Comparison of ENCODE assay signal across 29 cellular contexts in the genomic region with DNA sequence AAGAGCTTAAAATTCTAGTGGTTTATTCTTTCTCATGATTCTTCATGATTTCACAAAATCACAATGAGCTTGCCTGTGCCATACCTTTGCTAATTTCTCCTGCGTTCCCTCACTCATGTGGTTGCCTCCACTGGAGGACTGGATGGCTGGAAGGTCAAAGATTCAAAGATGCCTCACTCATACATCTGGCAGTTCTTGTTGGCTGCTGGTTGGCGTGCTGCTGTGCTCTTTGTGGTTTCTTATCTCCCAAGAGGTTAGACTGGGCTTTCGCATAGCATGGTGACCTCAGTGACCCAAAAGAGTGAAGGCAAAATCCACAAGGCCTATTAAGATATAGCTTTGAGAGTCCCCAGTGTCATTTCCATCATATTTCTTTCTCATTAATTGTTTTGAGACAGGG.
DNase-seq lines count a peak whose midpoint lies in the region; ATAC-seq and TF ChIP-seq lines count a peak whose summit lies in the region.
"Had no signal": no experiment of that assay in that cellular context is flagged by ENCODE, and none has a peak within 500 bp of the region (broad histone marks: within the 10 kb centered on the region; RNA-seq: fewer than 3 reads in every experiment).

No MANE protein-coding gene starts in this region.

- CTCF ChIA-PET in MCF 10A (lab: Yijun Ruan, JAX) = interaction anchor here (0.6 kb wide), 1 partner anchor 1881 kb away, joined by 4 read pairs; no protein-coding TSS in a partner anchor
- CTCF ChIA-PET in CD8-positive, alpha-beta memory T cell (lab: Charles Lee) = no interaction called here

- no peak overlapping the region for H3K4me3 Mint-ChIP-seq in MCF 10A (ENCODE audit: unreplicated experiment)
- no peak overlapping the region for H3K4me3 Mint-ChIP-seq in CD8-positive, alpha-beta memory T cell
- H3K4me3 Mint-ChIP-seq in natural killer cell treated with Interleukin-12 subunit alpha and Interleukin-12 subunit beta and Interleukin-15 and Interleukin-18, amount 100 ng/mL, for 72 hours = no peak overlapping the region
- H3K4me3 Mint-ChIP-seq: activated CD8-positive, alpha-beta T cell treated with anti-CD3 and anti-CD28 coated beads, Interleukin-2, amount 10 ng/mL, durations not matched to agents 7 days and 5 days; activated naive CD4-positive, alpha-beta T cell treated with anti-CD3 and anti-CD28 coated beads for 36 hours; GM23338; neural progenitor cell had no signal

- in situ Hi-C loops in astrocyte of the cerebellum (cut with HindIII; ENCODE audit: low sequenced_read_pairs) = no loop called here

- no TSS peak for BruUV-seq in MCF 10A (replicated peaks; lab: Mats Ljungman, UMichigan)

- intact Hi-C loops in MCF 10A (cut with micrococcal nuclease) = no loop called here

- H3K36me3 Mint-ChIP-seq in MCF 10A (ENCODE audit: insufficient read depth, unreplicated experiment) = no peaks in the 10 kb centered on the region
- peaks cover 0 to 2% (median 0%) of the 10 kb centered on the region in 3 donors for H3K36me3 Mint-ChIP-seq in CD8-positive, alpha-beta memory T cell
- no peaks in the 10 kb centered on the region for H3K36me3 Mint-ChIP-seq in natural killer cell treated with Interleukin-12 subunit alpha and Interleukin-12 subunit beta and Interleukin-15 and Interleukin-18, amount 100 ng/mL, for 72 hours
- H3K36me3 Mint-ChIP-seq: neural progenitor cell had no signal

- H3K9me3 ChIP-seq in CD8-positive, alpha-beta memory T cell (ENCODE audit: low read length) = no peaks in the 10 kb centered on the region
- H3K9me3 ChIP-seq: BE2C, testis had no signal

- H3K27ac Mint-ChIP-seq in MCF 10A (ENCODE audit: low read depth, unreplicated experiment) = no peak overlapping the region
- no peak overlapping the region for H3K27ac Mint-ChIP-seq in CD8-positive, alpha-beta memory T cell
- no peak overlapping the region for H3K27ac Mint-ChIP-seq in natural killer cell treated with Interleukin-12 subunit alpha and Interleukin-12 subunit beta and Interleukin-15 and Interleukin-18, amount 100 ng/mL, for 72 hours
- H3K27ac Mint-ChIP-seq: activated CD8-positive, alpha-beta T cell treated with anti-CD3 and anti-CD28 coated beads, Interleukin-2, amount 10 ng/mL, durations not matched to agents 7 days and 5 days; activated naive CD4-positive, alpha-beta T cell treated with anti-CD3 and anti-CD28 coated beads for 36 hours; GM23338; neural progenitor cell had no signal

- POLR2A ChIA-PET in MCF 10A (lab: Yijun Ruan, JAX) = no interaction called here
- POLR2A ChIA-PET in CD8-positive, alpha-beta memory T cell (lab: Charles Lee) = no interaction called here

- H3K27ac ChIP-seq in CD8-positive, alpha-beta memory T cell (ENCODE audit: low read depth, low read length) = no peak overlapping the region
- H3K27ac ChIP-seq: epithelial cell of prostate, heart left ventricle, neural progenitor cell, parathyroid adenoma, testis had no signal

- H3K4me3 ChIP-seq in NB4 (ENCODE audit: low read depth, low read length) (no peak overlapping the region), astrocyte of the cerebellum (ENCODE audit: low read depth, low read length) (no peak overlapping the region), fibroblast of pulmonary artery (replicated peaks; ENCODE audit: low read depth, low read length) (no peak overlapping the region)
- H3K4me3 ChIP-seq in CD8-positive, alpha-beta memory T cell (ENCODE audit: low read length) = no peak overlapping the region
- H3K4me3 ChIP-seq: GM23338, heart left ventricle, neural progenitor cell, testis had no signal

- TF ChIP-seq CTCF in NB4 (IDR thresholded peaks at IDR 0.05; ENCODE audit: low read depth, low read length) = no peak
- TF ChIP-seq CTCF in astrocyte of the cerebellum (IDR thresholded peaks at IDR 0.05; ENCODE audit: low read depth, low read length, missing control alignments) = no peak
- no peak for TF ChIP-seq CTCF in fibroblast of pulmonary artery (IDR thresholded peaks at IDR 0.05; ENCODE audit: low read length, missing control alignments)
- no peak for TF ChIP-seq CTCF in MCF 10A (IDR thresholded peaks at IDR 0.05; ENCODE audit: unreplicated experiment)

- no peaks in the 10 kb centered on the region for H3K4me1 ChIP-seq in CD8-positive, alpha-beta memory T cell (ENCODE audit: insufficient read depth, low read length)
- H3K4me1 ChIP-seq: neural progenitor cell, parathyroid adenoma, testis had no signal

- H3K9me3 Mint-ChIP-seq in MCF 10A (ENCODE audit: unreplicated experiment) = peaks cover 26% of the 10 kb centered on the region
- peaks cover 5 to 11% (median 8%) of the 10 kb centered on the region in 5 donors for H3K9me3 Mint-ChIP-seq in CD8-positive, alpha-beta memory T cell
- peaks cover 6% of the 10 kb centered on the region for H3K9me3 Mint-ChIP-seq in natural killer cell treated with Interleukin-12 subunit alpha and Interleukin-12 subunit beta and Interleukin-15 and Interleukin-18, amount 100 ng/mL, for 72 hours
- H3K9me3 Mint-ChIP-seq: activated naive CD4-positive, alpha-beta T cell treated with anti-CD3 and anti-CD28 coated beads for 36 hours; neural progenitor cell had no signal

- no peak for TF ChIP-seq POLR2A in NB4 (IDR thresholded peaks at IDR 0.05; ENCODE audit: extremely low read depth, insufficient read length)

- no peaks in the 10 kb centered on the region for H3K4me1 Mint-ChIP-seq in MCF 10A (ENCODE audit: insufficient read depth, unreplicated experiment)
- no peaks in the 10 kb centered on the region for H3K4me1 Mint-ChIP-seq in CD8-positive, alpha-beta memory T cell
- no peaks in the 10 kb centered on the region for H3K4me1 Mint-ChIP-seq in natural killer cell treated with Interleukin-12 subunit alpha and Interleukin-12 subunit beta and Interleukin-15 and Interleukin-18, amount 100 ng/mL, for 72 hours (ENCODE audit: low read depth in 2 of 2)
- H3K4me1 Mint-ChIP-seq: GM23338, neural progenitor cell had no signal

- DNase-seq in AG20443 (ENCODE audit: low spot score) (peak; percentile 28), NB4 (ENCODE audit: low read depth) (peak; percentile 18), astrocyte of the cerebellum (ENCODE audit: low read depth) (peak; percentile 11), fibroblast of pulmonary artery (ENCODE audit: low read depth) (peak; percentile 29), MCF 10A (ENCODE audit: unreplicated experiment) (no peak)
- DNase-seq in stimulated activated CD8-positive, alpha-beta memory T cell treated with anti-CD3 and anti-CD28 coated beads, Interleukin-4, amount 100 ng/mL, for 48 hours = no peak
- DNase-seq in CD8-positive, alpha-beta memory T cell = no peak
- DNase-seq in natural killer cell treated with Interleukin-12 subunit alpha and Interleukin-12 subunit beta and Interleukin-15 and Interleukin-18, amount 100 ng/mL, for 72 hours (ENCODE audit: low spot score) = no peak
- DNase-seq: activated CD4-positive, alpha-beta T cell treated with anti-CD3 and anti-CD28 coated beads for 4 hours; activated CD8-positive, alpha-beta T cell treated with anti-CD3 and anti-CD28 coated beads, Interleukin-2, amount 10 ng/mL, durations not matched to agents 7 days and 5 days; activated naive CD4-positive, alpha-beta T cell treated with anti-CD3 and anti-CD28 coated beads for 36 hours; BE2C; foreskin melanocyte; heart left ventricle; KBM-7; left ventricle myocardium superior; mesendoderm; NCI-H1417; NCI-H2081; NCI-H526; NK-92 treated with Interleukin-12 subunit alpha and Interleukin-12 subunit beta, amount 100 ng/mL, for 24 hours; retina; small intestine; stimulated activated naive CD4-positive, alpha-beta T cell treated with Interleukin-2 at 50 U/mL for 16 hours; testis had no signal

- no peak for ATAC-seq in natural killer cell treated with Interleukin-12 subunit alpha and Interleukin-12 subunit beta and Interleukin-15 and Interleukin-18, amount 100 ng/mL, for 72 hours
- ATAC-seq: activated CD8-positive, alpha-beta T cell treated with anti-CD3 and anti-CD28 coated beads, Interleukin-2, amount 10 ng/mL, durations not matched to agents 7 days and 5 days; GM23338; heart left ventricle; left ventricle myocardium superior had no signal

- no peaks in the 10 kb centered on the region for H3K36me3 ChIP-seq in CD8-positive, alpha-beta memory T cell (ENCODE audit: insufficient read depth, low read length)
- H3K36me3 ChIP-seq: BE2C, heart left ventricle, neural progenitor cell had no signal

- no peaks in the 10 kb centered on the region for H3K27me3 Mint-ChIP-seq in MCF 10A (ENCODE audit: insufficient read depth, unreplicated experiment)
- no peaks in the 10 kb centered on the region for H3K27me3 Mint-ChIP-seq in CD8-positive, alpha-beta memory T cell
- no peaks in the 10 kb centered on the region for H3K27me3 Mint-ChIP-seq in natural killer cell treated with Interleukin-12 subunit alpha and Interleukin-12 subunit beta and Interleukin-15 and Interleukin-18, amount 100 ng/mL, for 72 hours

- no peaks in the 10 kb centered on the region for H3K27me3 ChIP-seq in CD8-positive, alpha-beta memory T cell (ENCODE audit: insufficient read depth, low read length, poor library complexity, severe bottlenecking)
- H3K27me3 ChIP-seq: neural progenitor cell, testis had no signal

Comparison
In these comparisons a context has a peak if more than half of its experiments do, and no peak if none do; other contexts are left out.
1. DNase-seq: peak in AG20443 (single experiment), NB4 (single experiment), astrocyte of the cerebellum (single experiment) and fibroblast of pulmonary artery (single experiment); none in MCF 10A (single experiment), stimulated activated CD8-positive, alpha-beta memory T cell treated with anti-CD3 and anti-CD28 coated beads, Interleukin-4, amount 100 ng/mL, for 48 hours (single experiment), CD8-positive, alpha-beta memory T cell (0 of 5) and natural killer cell treated with Interleukin-12 subunit alpha and Interleukin-12 subunit beta and Interleukin-15 and Interleukin-18, amount 100 ng/mL, for 72 hours (single experiment).